8 cellular contexts compared by ENCODE assay signal in genomic region chr19:1106841-1107654, GRCh38. TPM values are rescaled to one million over a fixed set of nuclear protein-coding genes. Genes with fewer than 3 reads are reported as not detected.
DNase-seq lines count a peak whose midpoint lies in the region; ATAC-seq and TF ChIP-seq lines count a peak whose summit lies in the region.

No MANE protein-coding gene starts in this region.

- no peak for TF ChIP-seq EP300 in stomach (IDR thresholded peaks at IDR 0.05)

- peaks cover 48 to 65% (median 64%) of the 10 kb centered on the region in 4 donors for H3K36me3 ChIP-seq in stomach

- H3K27ac Mint-ChIP-seq in activated T-cell treated with anti-CD3 and anti-CD28 coated beads, Interleukin-2, amount 50 U/mL, for 24 hours, result peak overlapping the region; percentile 79
- no peak overlapping the region for H3K27ac Mint-ChIP-seq in activated T-cell treated with anti-CD3 and anti-CD28 coated beads, Interleukin-2, amount 50 U/mL, for 72 hours
- H3K27ac Mint-ChIP-seq in endothelial cell (ENCODE audit: unreplicated experiment), result no peak overlapping the region

- intact Hi-C loops in stomach (cut with DNase I; ENCODE audit: low total_unique reads), result no loop called here

- no peaks in the 10 kb centered on the region for H3K9me3 Mint-ChIP-seq in activated T-cell treated with anti-CD3 and anti-CD28 coated beads, Interleukin-2, amount 50 U/mL, for 24 hours
- no peaks in the 10 kb centered on the region for H3K9me3 Mint-ChIP-seq in activated T-cell treated with anti-CD3 and anti-CD28 coated beads, Interleukin-2, amount 50 U/mL, for 72 hours
- H3K9me3 Mint-ChIP-seq in endothelial cell (ENCODE audit: unreplicated experiment), result no peaks in the 10 kb centered on the region

- TF ChIP-seq POLR2A in stomach (IDR thresholded peaks at IDR 0.05), result no peak

- peak overlapping the region in 2 of 5 donors; percentile 49 to 99 for H3K27ac ChIP-seq in stomach

- no peaks in the 10 kb centered on the region for H3K27me3 Mint-ChIP-seq in activated T-cell treated with anti-CD3 and anti-CD28 coated beads, Interleukin-2, amount 50 U/mL, for 24 hours
- H3K27me3 Mint-ChIP-seq in activated T-cell treated with anti-CD3 and anti-CD28 coated beads, Interleukin-2, amount 50 U/mL, for 72 hours (ENCODE audit: low read depth), result no peaks in the 10 kb centered on the region
- peaks cover 5% of the 10 kb centered on the region for H3K27me3 Mint-ChIP-seq in endothelial cell (ENCODE audit: unreplicated experiment)

- no peaks in the 10 kb centered on the region for H3K9me3 ChIP-seq in stomach

- peaks cover 49% of the 10 kb centered on the region for H3K36me3 Mint-ChIP-seq in activated T-cell treated with anti-CD3 and anti-CD28 coated beads, Interleukin-2, amount 50 U/mL, for 24 hours (ENCODE audit: low read depth)
- peaks cover 0 to 1% of the 10 kb centered on the region in 2 donors for H3K36me3 Mint-ChIP-seq in activated T-cell treated with anti-CD3 and anti-CD28 coated beads, Interleukin-2, amount 50 U/mL, for 72 hours (ENCODE audit: insufficient read depth in 2 of 2)
- H3K36me3 Mint-ChIP-seq in endothelial cell (ENCODE audit: low read depth, unreplicated experiment), result peaks cover 4% of the 10 kb centered on the region

- H3K4me1 ChIP-seq in stomach, result peaks cover 27 to 57% (median 52%) of the 10 kb centered on the region in 4 donors

- no peak for TF ChIP-seq CTCF in endothelial cell (IDR thresholded peaks at IDR 0.05; ENCODE audit: unreplicated experiment)
- no peak for TF ChIP-seq CTCF in stomach (IDR thresholded peaks at IDR 0.05)

- H3K4me3 ChIP-seq in stomach, result peak overlapping the region in 1 of 4 donors; percentile 7

- no peaks in the 10 kb centered on the region for H3K27me3 ChIP-seq in stomach

- H3K4me3 Mint-ChIP-seq in activated T-cell treated with anti-CD3 and anti-CD28 coated beads, Interleukin-2, amount 50 U/mL, for 24 hours, result peak overlapping the region; percentile 56
- H3K4me3 Mint-ChIP-seq in activated T-cell treated with anti-CD3 and anti-CD28 coated beads, Interleukin-2, amount 50 U/mL, for 72 hours, result peak overlapping the region in 1 of 2 donors; percentile 32
- H3K4me3 Mint-ChIP-seq in endothelial cell (ENCODE audit: unreplicated experiment), result peak overlapping the region; percentile 51

- peaks cover 23% of the 10 kb centered on the region for H3K4me1 Mint-ChIP-seq in activated T-cell treated with anti-CD3 and anti-CD28 coated beads, Interleukin-2, amount 50 U/mL, for 24 hours (ENCODE audit: low read depth)
- H3K4me1 Mint-ChIP-seq in activated T-cell treated with anti-CD3 and anti-CD28 coated beads, Interleukin-2, amount 50 U/mL, for 72 hours (ENCODE audit: low read depth), result peaks cover 16% of the 10 kb centered on the region
- no peaks in the 10 kb centered on the region for H3K4me1 Mint-ChIP-seq in endothelial cell (ENCODE audit: unreplicated experiment)

- WGBS in stomach, 5 donors, result 45 to 57% (median 56%) methylated on average over 10 to 17 of the region's 17 CpGs

- DNase-seq in activated T-cell treated with anti-CD3 and anti-CD28 coated beads, Interleukin-2, amount 50 U/mL, for 24 hours, result no peak
- DNase-seq in activated T-cell treated with anti-CD3 and anti-CD28 coated beads, Interleukin-2, amount 50 U/mL, for 72 hours, result no peak
- DNase-seq in endothelial cell (ENCODE audit: low spot score) (no peak), stomach (peak; percentile 48), NCI-H526 (lab: John Stamatoyannopoulos, UW) (no peak)

- ATAC-seq in activated T-cell treated with anti-CD3 and anti-CD28 coated beads, Interleukin-2, amount 50 U/mL, for 72 hours (replicated peaks in 1 of 2), result no peak
- ATAC-seq in HG03571 (IDR thresholded peaks at IDR 0.05; ENCODE audit: unreplicated experiment), result no peak
- no peak for ATAC-seq in HG02938 (IDR thresholded peaks at IDR 0.05; ENCODE audit: unreplicated experiment)

TF ChIP-seq in PFSK-1, 5 proteins besides CTCF, POLR2A, EP300 and RAD21:
- TF ChIP-seq SIN3A (IDR thresholded peaks at IDR 0.05; ENCODE audit: borderline replicate concordance, insufficient read depth, low read length) (0 out of 2 replicates have a peak, but pooled peaks have one; percentile 21), TAF1 (IDR thresholded peaks at IDR 0.05; ENCODE audit: borderline replicate concordance, insufficient read depth, low read length) (no peak), REST (IDR thresholded peaks at IDR 0.05; ENCODE audit: insufficient read depth in 1 of 2, low read depth in 2 of 2, low read length in 2 of 2) (no peak)

RNA-seq across cellular contexts. Expression of gene GPX4, which starts 3.3 kb away (rescaled TPM):
- total RNA-seq in activated T-cell treated with anti-CD3 and anti-CD28 coated beads, Interleukin-2, amount 50 U/mL, for 72 hours, result 100 to 1,000 TPM; 251 to 308 TPM
- polyA plus RNA-seq in PFSK-1 (2012; ENCODE audit: insufficient read length, low read depth), result 1,125 TPM
- total RNA-seq in endothelial cell (ENCODE audit: unreplicated experiment) (330 TPM), stomach (100 to 1,000 TPM in 4 of 5 donors, 10 to 100 TPM in 1; 90.0 to 710 (median 158) TPM)
- 100 to 1,000 TPM; 433 to 532 (median 509) TPM for polyA plus RNA-seq in stomach

RNA-seq across cellular contexts. Expression of gene POLR2E, which starts 11.9 kb away (rescaled TPM):
- 100 to 1,000 TPM; 176 to 179 TPM for total RNA-seq in activated T-cell treated with anti-CD3 and anti-CD28 coated beads, Interleukin-2, amount 50 U/mL, for 72 hours
- polyA plus RNA-seq in PFSK-1 (2012; ENCODE audit: insufficient read length, low read depth), result 531 TPM
- 166 TPM for total RNA-seq in endothelial cell (ENCODE audit: unreplicated experiment)
- 100 to 1,000 TPM in 1 of 5 donors, 10 to 100 TPM in 4; 24.5 to 361 (median 40.6) TPM for total RNA-seq in stomach
- polyA plus RNA-seq in stomach, result 100 to 1,000 TPM; 109 to 128 (median 123) TPM

RNA-seq across cellular contexts. Expression of gene ARHGAP45, which starts 40.1 kb away (rescaled TPM):
- 100 to 1,000 TPM; 235 to 236 TPM for total RNA-seq in activated T-cell treated with anti-CD3 and anti-CD28 coated beads, Interleukin-2, amount 50 U/mL, for 72 hours
- polyA plus RNA-seq in PFSK-1 (2012; ENCODE audit: insufficient read length, low read depth), result 55.1 TPM
- total RNA-seq in endothelial cell (ENCODE audit: unreplicated experiment) (2.4 TPM), stomach (100 to 1,000 TPM in 1 of 5 donors, 10 to 100 TPM in 4; 14.3 to 211 (median 22.3) TPM)
- 10 to 100 TPM; 12.2 to 15.4 (median 14.0) TPM for polyA plus RNA-seq in stomach
